In genomic region chr14:75825147-75825592, GRCh38 we compare ENCODE assay signal across 13 cellular contexts.
DNase-seq lines count a peak whose midpoint lies in the region; ATAC-seq, FAIRE-seq and TF ChIP-seq lines count a peak whose summit lies in the region.
"Had no signal": no experiment of that assay in that cellular context is flagged by ENCODE, and none has a peak within 500 bp of the region (broad histone marks: within the 10 kb centered on the region; RNA-seq: fewer than 3 reads in every experiment).

No MANE protein-coding gene starts in this region.

- no peak for FAIRE-seq in astrocyte (lab: Jason Lieb, UNC)
- FAIRE-seq: H1, K562 had no signal

- ATAC-seq in right cardiac atrium: peak; percentile 40 to 69
- ATAC-seq in GM18511 (IDR thresholded peaks at IDR 0.05; ENCODE audit: unreplicated experiment): no peak
- no peak for ATAC-seq in GM19452 (IDR thresholded peaks at IDR 0.05; ENCODE audit: unreplicated experiment)
- ATAC-seq: K562 had no signal

- peaks cover 67% of the 10 kb centered on the region for H3K4me1 Mint-ChIP-seq in astrocyte (ENCODE audit: low read depth, unreplicated experiment)

- no peaks in the 10 kb centered on the region for H3K79me2 ChIP-seq in astrocyte (ENCODE audit: insufficient read depth, low read length)

- no peak overlapping the region for H2AFZ ChIP-seq in astrocyte (ENCODE audit: low read depth, low read length)

- H4K20me1 ChIP-seq in astrocyte (ENCODE audit: insufficient read depth, low read length): no peaks in the 10 kb centered on the region

- H3K4me2 ChIP-seq in astrocyte (ENCODE audit: low read length): no peak overlapping the region

- H3K27ac ChIP-seq in astrocyte (ENCODE audit: low read depth, low read length): no peak overlapping the region
- H3K27ac ChIP-seq in right cardiac atrium (ENCODE audit: low read length): peak overlapping the region; percentile 77
- peak overlapping the region; percentile 64 to 84 (median 74) for H3K27ac ChIP-seq in sigmoid colon

- H3K9me3 ChIP-seq in astrocyte (ENCODE audit: insufficient read depth, low read depth, low read length) (no peaks in the 10 kb centered on the region), right cardiac atrium (ENCODE audit: control insufficient read depth, low read length) (no peaks in the 10 kb centered on the region), sigmoid colon (no peaks in the 10 kb centered on the region)

- H3K4me3 ChIP-seq in GM12865 (ENCODE audit: low read depth, low read length) (no peak overlapping the region), astrocyte (ENCODE audit: insufficient read depth, low read depth, low read length) (no peak overlapping the region), right cardiac atrium (ENCODE audit: low read length) (no peak overlapping the region), sigmoid colon (no peak overlapping the region)
- H3K4me3 ChIP-seq: K562 had no signal

- DNase-seq in GM12865 (ENCODE audit: low read depth) (peak; percentile 21), astrocyte (ENCODE audit: low read depth) (no peak), right cardiac atrium (no peak), sigmoid colon (no peak), NCI-H1694 (lab: John Stamatoyannopoulos, UW) (no peak), COLO668 (lab: John Stamatoyannopoulos, UW; ENCODE audit: unreplicated experiment) (no peak)
- DNase-seq: activated CD4-positive, alpha-beta T cell treated with anti-CD3 and anti-CD28 coated beads for 4 hours; dermis blood vessel endothelial cell; stimulated activated CD4-positive, alpha-beta T cell treated with anti-CD3 and anti-CD28 coated beads, Interleukin-1b, Interleukin-23, amount 100 ng/mL, for 48 hours had no signal

- peak in 1 of 4 donors; percentile 30 for TF ChIP-seq EP300 in sigmoid colon (IDR thresholded peaks at IDR 0.05)

- H3K27me3 ChIP-seq in astrocyte (ENCODE audit: insufficient read depth, low read length) (no peaks in the 10 kb centered on the region), right cardiac atrium (ENCODE audit: control insufficient read depth, insufficient read depth) (no peaks in the 10 kb centered on the region), sigmoid colon (no peaks in the 10 kb centered on the region)

- H3K9ac ChIP-seq in astrocyte (ENCODE audit: low read length): no peak overlapping the region

- H3K27ac Mint-ChIP-seq in astrocyte (ENCODE audit: unreplicated experiment): peak overlapping the region; percentile 70

- TF ChIP-seq POLR2A in sigmoid colon (IDR thresholded peaks at IDR 0.05): no peak

- H3K36me3 Mint-ChIP-seq in astrocyte (ENCODE audit: low read depth, unreplicated experiment): peaks cover 4% of the 10 kb centered on the region

- intact Hi-C loops in right cardiac atrium (cut with DNase I) (no loop called here), sigmoid colon (cut with DNase I) (loop anchor here (5.0 kb wide), 1 partner anchor 37 kb away; no protein-coding TSS in a partner anchor)

- TF ChIP-seq CTCF in GM12865 (IDR thresholded peaks at IDR 0.05; ENCODE audit: insufficient read depth, low read depth, low read length, missing control alignments) (no peak), astrocyte (IDR thresholded peaks at IDR 0.05; ENCODE audit: insufficient read depth, low read depth, low read length) (no peak), sigmoid colon (IDR thresholded peaks at IDR 0.05) (no peak)

- H3K4me3 Mint-ChIP-seq in astrocyte (ENCODE audit: unreplicated experiment): no peak overlapping the region

- H3K9me3 Mint-ChIP-seq in astrocyte (ENCODE audit: unreplicated experiment): no peaks in the 10 kb centered on the region

- H3K4me1 ChIP-seq in astrocyte (ENCODE audit: insufficient read depth, low read length) (peaks cover 34% of the 10 kb centered on the region), right cardiac atrium (ENCODE audit: control insufficient read depth, insufficient read depth, low read length) (peaks cover 4% of the 10 kb centered on the region), sigmoid colon (peaks cover 0 to 56% (median 46%) of the 10 kb centered on the region in 4 donors)

- WGBS in right cardiac atrium: 50% methylated on average over 3 of the region's 3 CpGs
- 61 to 64% methylated on average over 3 of the region's 3 CpGs for WGBS in sigmoid colon, 2 donors

- H3K27me3 Mint-ChIP-seq in astrocyte (ENCODE audit: low read depth, unreplicated experiment): no peaks in the 10 kb centered on the region

- H3K36me3 ChIP-seq in astrocyte (ENCODE audit: insufficient read depth, low read length): no peaks in the 10 kb centered on the region
- peaks cover 0 to 2% (median 0%) of the 10 kb centered on the region in 4 donors for H3K36me3 ChIP-seq in sigmoid colon

Comparison
In these comparisons a context has a peak if more than half of its experiments do, and no peak if none do; other contexts are left out.
1. ATAC-seq: peak in right cardiac atrium (2 of 2); none in GM18511 (single experiment) and GM19452 (single experiment).